ENCODE assay signal across 26 cellular contexts in the genomic region with DNA sequence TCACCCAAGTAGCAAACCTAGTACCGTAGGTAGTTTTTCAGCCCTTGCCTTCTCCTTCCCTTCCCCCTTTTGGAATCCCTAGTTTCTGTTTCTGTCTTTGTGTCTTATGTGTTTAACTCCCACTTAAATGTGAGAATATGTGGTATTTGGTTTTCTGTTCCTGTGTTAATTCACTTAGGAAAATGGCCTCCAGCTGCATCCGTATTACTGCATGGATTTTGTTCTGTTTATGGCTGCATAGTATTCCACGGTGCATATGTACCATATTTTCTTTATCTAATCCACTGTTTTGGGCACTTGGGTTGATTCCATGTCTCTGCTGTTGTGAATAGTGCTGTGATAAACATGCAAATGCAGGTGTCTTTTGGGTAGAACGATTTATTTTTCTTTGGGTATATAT.
DNase-seq lines count a peak whose midpoint lies in the region; ATAC-seq, FAIRE-seq and TF ChIP-seq lines count a peak whose summit lies in the region.
"Had no signal": no experiment of that assay in that cellular context is flagged by ENCODE, and none has a peak within 500 bp of the region (broad histone marks: within the 10 kb centered on the region; RNA-seq: fewer than 3 reads in every experiment).

No MANE protein-coding gene starts in this region.

- intact Hi-C loops in OCI-LY7 (cut with micrococcal nuclease; ENCODE audit: unreplicated experiment) (loop anchor here (5.0 kb wide), 1 partner anchor 268 kb away; no protein-coding TSS in a partner anchor), K562 (cut with micrococcal nuclease) (no loop called here)

- H3K4me3 ChIP-seq in OCI-LY7 (ENCODE audit: low read depth, low read length, poor library complexity, severe bottlenecking): peak overlapping the region; percentile 61
- no peak overlapping the region for H3K4me3 ChIP-seq in K562
- no peak overlapping the region for H3K4me3 ChIP-seq in MG63
- H3K4me3 ChIP-seq: BLaER1 treated with 17β-estradiol and CSF1 and Interleukin-3, amounts not matched to agents 10 nM and 100 nM; GM12878 had no signal

- TF ChIP-seq CTCF in D721Med (IDR thresholded peaks at IDR 0.05; ENCODE audit: insufficient read depth, missing control alignments): no peak
- TF ChIP-seq CTCF in OCI-LY7 (conservative IDR thresholded peaks at IDR 0.05; ENCODE audit: low read length): no peak
- TF ChIP-seq CTCF in K562 (IDR thresholded peaks at IDR 0.05 in 2 of 3, conservative IDR thresholded peaks at IDR 0.05 in 1 of 3; ENCODE audit: insufficient read depth in 2 of 3, low read depth in 1 of 3, low read length in 3 of 3): no peak

- H3K4me2 ChIP-seq in OCI-LY7 (ENCODE audit: low read length) (peak overlapping the region; percentile 95), K562 (ENCODE audit: insufficient read depth, low read length) (no peak overlapping the region)
- H3K4me2 ChIP-seq: BLaER1 treated with 17β-estradiol and CSF1 and Interleukin-3, amounts not matched to agents 10 nM and 100 nM had no signal

- ATAC-seq in K562: no peak
- ATAC-seq in GM21367 (IDR thresholded peaks at IDR 0.05; ENCODE audit: unreplicated experiment): no peak
- no peak for ATAC-seq in activated naive CD4-positive, alpha-beta T cell treated with anti-CD3 and anti-CD28 coated beads, Interleukin-2, amount 50 U/mL, for 72 hours
- ATAC-seq: CD8-positive, alpha-beta T cell; GM12878 had no signal

- H3K36me3 Mint-ChIP-seq in activated naive CD4-positive, alpha-beta T cell treated with anti-CD3 and anti-CD28 coated beads, Interleukin-2, amount 50 U/mL, for 72 hours: peaks cover 0 to 6% of the 10 kb centered on the region in 2 donors

- H3K4me1 ChIP-seq in OCI-LY7 (ENCODE audit: insufficient read depth, low read length, poor library complexity, severe bottlenecking): peaks cover 89% of the 10 kb centered on the region
- H3K4me1 ChIP-seq in K562 (replicated peaks in 1 of 2; ENCODE audit: control insufficient read depth in 2 of 2, insufficient read depth in 2 of 2, low read length in 2 of 2): no peaks in the 10 kb centered on the region
- H3K4me1 ChIP-seq: BLaER1 treated with 17β-estradiol and CSF1 and Interleukin-3, amounts not matched to agents 10 nM and 100 nM; Caco-2 had no signal

- DNase-seq in D721Med (ENCODE audit: insufficient read length, low spot score) (no peak), OCI-LY7 (ENCODE audit: low spot score) (no peak), K562 (ENCODE audit: extremely low read depth in 1 of 4, low spot score in 3 of 4) (no peak), cerebellum (ENCODE audit: low spot score) (no peak), MG63 (no peak)
- DNase-seq in activated naive CD4-positive, alpha-beta T cell treated with anti-CD3 and anti-CD28 coated beads, Interleukin-2, amount 50 U/mL, for 72 hours (ENCODE audit: low spot score in 2 of 2): no peak
- DNase-seq: 8988T; AML-193; Caco-2; Calu3; CD4-positive, alpha-beta T cell; CD8-positive, alpha-beta T cell; DMS 273 treated with DMSO at 0.1 percent for 48 hours; DMS153; DMS53; DMS79; DND-41; EL; GDM1 had no signal

- H3K36me3 ChIP-seq in OCI-LY7 (ENCODE audit: insufficient read depth, low read length) (peaks cover 9% of the 10 kb centered on the region), K562 (ENCODE audit: control insufficient read depth, insufficient read depth, low read length) (no peaks in the 10 kb centered on the region), MG63 (no peaks in the 10 kb centered on the region)

- POLR2A ChIA-PET in OCI-LY7 (lab: Charles Lee) (interaction anchor here (0.7 to 2.2 kb wide), 5 partner anchors 9 to 140 kb away, joined by 3 to 7 read pairs (median 4); no protein-coding TSS in a partner anchor), K562 (lab: Yijun Ruan, JAX) (no interaction called here)

- BruUV-seq in OCI-LY7 (replicated peaks; lab: Mats Ljungman, UMichigan) (no TSS peak), K562 (replicated peaks; lab: Mats Ljungman, UMichigan) (no TSS peak)

- no peak for TF ChIP-seq EP300 in K562 (IDR thresholded peaks at IDR 0.05; ENCODE audit: low read length)

- no peak for TF ChIP-seq RAD21 in K562 (CRISPR knock-in tag; conservative IDR thresholded peaks at IDR 0.05 in 1 of 2, IDR thresholded peaks at IDR 0.05 in 1 of 2)

- in situ Hi-C loops in K562 (cut with MboI): no loop called here

- FAIRE-seq in D721Med (lab: Jason Lieb, UNC) (peak; percentile 11), K562 (lab: Jason Lieb, UNC) (no peak)
- FAIRE-seq: A204.1, GM12878, GM12892 had no signal

- H2AFZ ChIP-seq in OCI-LY7 (ENCODE audit: low read length) (no peak overlapping the region), K562 (ENCODE audit: low read depth, low read length) (no peak overlapping the region)

- peaks cover 80% of the 10 kb centered on the region for H3K79me2 ChIP-seq in OCI-LY7 (ENCODE audit: insufficient read depth, low read depth, low read length)
- H3K79me2 ChIP-seq in K562 (ENCODE audit: control insufficient read depth, insufficient read depth, low read length): peaks cover 2% of the 10 kb centered on the region; the same call in 1 of the 3 replicates

- H3K27ac ChIP-seq in OCI-LY7 (ENCODE audit: low read depth, low read length, poor library complexity, severe bottlenecking) (peak overlapping the region; percentile 100), K562 (ENCODE audit: extremely low read depth, low read depth, low read length) (no peak overlapping the region)
- H3K27ac ChIP-seq: BLaER1 treated with 17β-estradiol and CSF1 and Interleukin-3, amounts not matched to agents 10 nM and 100 nM; C4-2B had no signal

- H3K9me1 ChIP-seq in K562 (ENCODE audit: control insufficient read depth, insufficient read depth, low read length): no peaks in the 10 kb centered on the region

- H3K27ac Mint-ChIP-seq in activated naive CD4-positive, alpha-beta T cell treated with anti-CD3 and anti-CD28 coated beads, Interleukin-2, amount 50 U/mL, for 72 hours: no peak overlapping the region
- H3K27ac Mint-ChIP-seq: B cell; CD4-positive, alpha-beta T cell; CD8-positive, alpha-beta T cell had no signal

- peaks cover 0 to 11% of the 10 kb centered on the region in 2 donors for H3K9me3 Mint-ChIP-seq in activated naive CD4-positive, alpha-beta T cell treated with anti-CD3 and anti-CD28 coated beads, Interleukin-2, amount 50 U/mL, for 72 hours

- TF ChIP-seq POLR2A in K562 (conservative IDR thresholded peaks at IDR 0.05): no peak

- H3K9me2 ChIP-seq in OCI-LY7 (ENCODE audit: insufficient read depth, low read length): no peaks in the 10 kb centered on the region

- H3K9me3 ChIP-seq in OCI-LY7 (ENCODE audit: low read length) (peaks cover 10% of the 10 kb centered on the region; the same call in 1 of the 2 replicates), K562 (replicated peaks; ENCODE audit: control insufficient read depth, insufficient read depth, low read depth, low read length) (no peaks in the 10 kb centered on the region), MG63 (no peaks in the 10 kb centered on the region)
- H3K9me3 ChIP-seq: Caco-2 had no signal

- H3K27me3 ChIP-seq in K562 (ENCODE audit: control insufficient read depth in 2 of 2, insufficient read depth in 2 of 2, low read length in 2 of 2) (no peaks in the 10 kb centered on the region), MG63 (no peaks in the 10 kb centered on the region)
- H3K27me3 ChIP-seq: BLaER1 treated with 17β-estradiol and CSF1 and Interleukin-3, amounts not matched to agents 10 nM and 100 nM had no signal

- CTCF ChIA-PET in OCI-LY7 (lab: Charles Lee; ENCODE audit: unreplicated experiment): no interaction called here
- CTCF ChIA-PET in K562 (lab: Yijun Ruan, JAX; ENCODE audit: low intra/inter-chr PET ratio): no interaction called here

- H3K9ac ChIP-seq in K562 (ENCODE audit: insufficient read depth in 1 of 2, low read depth in 2 of 2, low read length in 2 of 2): no peak overlapping the region
- H3K9ac ChIP-seq: BLaER1 treated with 17β-estradiol and CSF1 and Interleukin-3, amounts not matched to agents 10 nM and 100 nM had no signal

- H4K20me1 ChIP-seq in OCI-LY7 (ENCODE audit: insufficient read depth, low read length) (no peaks in the 10 kb centered on the region), K562 (replicated peaks; ENCODE audit: control insufficient read depth, insufficient read depth, low read length) (no peaks in the 10 kb centered on the region)
- H4K20me1 ChIP-seq: BLaER1 treated with 17β-estradiol and CSF1 and Interleukin-3, amounts not matched to agents 10 nM and 100 nM had no signal

- WGBS in K562 (ENCODE audit: insufficient coverage, low coverage, missing lambda C conversion rate): 57% methylated on average over 4 of the region's 4 CpGs

TF ChIP-seq in K562, 482 proteins besides CTCF, POLR2A, EP300 and RAD21 (continues in another document):
- peak; percentile 91 for TF ChIP-seq ZNF146 (CRISPR knock-in tag; IDR thresholded peaks at IDR 0.05; ENCODE audit: unreplicated experiment)
- no peak for TF ChIP-seq ZZZ3 (IDR thresholded peaks at IDR 0.05)
